Comparison of ENCODE assay signal across 9 cellular contexts in the genomic region with DNA sequence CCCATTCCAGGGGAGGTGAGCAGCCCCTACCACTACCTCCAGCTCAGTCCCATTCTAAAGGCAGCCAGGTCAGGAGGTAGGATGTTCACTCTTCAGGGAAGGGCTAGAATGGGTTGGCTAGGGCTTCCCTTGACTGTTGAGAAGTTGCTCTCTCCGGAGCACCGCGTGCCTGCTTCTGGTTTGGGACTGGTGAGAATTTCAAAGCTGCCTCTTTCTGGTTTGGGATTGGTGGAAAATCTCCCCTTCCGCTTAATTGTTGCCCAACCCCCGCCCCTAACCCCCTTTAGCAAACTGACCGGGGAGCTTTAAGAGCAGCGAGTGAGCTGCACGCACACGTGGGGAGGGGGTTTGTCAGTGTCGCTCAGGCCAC.
DNase-seq lines count a peak whose midpoint lies in the region; ATAC-seq and TF ChIP-seq lines count a peak whose summit lies in the region.
"Had no signal": no experiment of that assay in that cellular context is flagged by ENCODE, and none has a peak within 500 bp of the region (broad histone marks: within the 10 kb centered on the region; RNA-seq: fewer than 3 reads in every experiment).

No MANE protein-coding gene starts in this region.

- H3K9me3 ChIP-seq in HUES6 (ENCODE audit: control insufficient read depth, insufficient read depth, low read depth, low read length), result no peaks in the 10 kb centered on the region
- no peaks in the 10 kb centered on the region for H3K9me3 ChIP-seq in mucosa of rectum (ENCODE audit: control insufficient read depth in 2 of 2, low read length in 2 of 2)

- H3K4me1 ChIP-seq in HUES6 (ENCODE audit: control insufficient read depth, insufficient read depth, low read length) (peaks cover 53% of the 10 kb centered on the region), mucosa of rectum (ENCODE audit: control insufficient read depth in 2 of 2, insufficient read depth in 2 of 2, low read length in 2 of 2) (peaks cover 14 to 16% of the 10 kb centered on the region in 2 donors)

- ATAC-seq in GM21529 (IDR thresholded peaks at IDR 0.05; ENCODE audit: unreplicated experiment), result no peak
- ATAC-seq in HG03460 (IDR thresholded peaks at IDR 0.05; ENCODE audit: unreplicated experiment), result no peak

- H3K27me3 ChIP-seq in HUES6 (ENCODE audit: control insufficient read depth, insufficient read depth, low read length), result peaks cover 12% of the 10 kb centered on the region
- H3K27me3 ChIP-seq in mucosa of rectum (ENCODE audit: control insufficient read depth in 2 of 2, insufficient read depth in 2 of 2, low read length in 2 of 2), result peaks cover under 1 to 7% of the 10 kb centered on the region in 2 donors

- peak overlapping the region; percentile 1 for H3K9ac ChIP-seq in HUES6 (ENCODE audit: low read length)
- peak overlapping the region; percentile 65 to 68 for H3K9ac ChIP-seq in mucosa of rectum (ENCODE audit: low read depth in 1 of 2, low read length in 2 of 2)

- TF ChIP-seq CTCF in AG09309 (IDR thresholded peaks at IDR 0.05; ENCODE audit: control insufficient read depth, insufficient read depth, low read depth, low read length, missing control alignments), result no peak

- H3K4me3 ChIP-seq in AG09309 (ENCODE audit: control insufficient read depth, low read depth, low read length) (peak overlapping the region; percentile 51), HUES6 (ENCODE audit: low read depth, low read length) (peak overlapping the region; percentile 72), mucosa of rectum (ENCODE audit: low read length in 2 of 2) (peak overlapping the region; percentile 72 to 73)

- no peak for DNase-seq in AG09309 (ENCODE audit: low read depth)
- DNase-seq in caudate nucleus (lab: John Stamatoyannopoulos, UW), result no peak
- DNase-seq in activated CD4-positive, alpha-beta T cell treated with anti-CD3 and anti-CD28 coated beads, Interleukin-2, amount 50 U/mL, for 4 hours, result no peak
- no peak for DNase-seq in activated T-cell treated with anti-CD3 and anti-CD28 coated beads for 4 hours

- H3K27ac ChIP-seq in HUES6 (ENCODE audit: low read depth, low read length) (no peak overlapping the region), caudate nucleus (ENCODE audit: low read depth, low read length) (peak overlapping the region; percentile 83), mucosa of rectum (ENCODE audit: low read depth in 2 of 2, low read length in 2 of 2) (no peak overlapping the region)
- H3K27ac ChIP-seq: foreskin keratinocyte had no signal

- H3K36me3 ChIP-seq in HUES6 (ENCODE audit: control insufficient read depth, insufficient read depth, low read length) (no peaks in the 10 kb centered on the region), mucosa of rectum (ENCODE audit: control insufficient read depth in 2 of 2, insufficient read depth in 2 of 2, low read length in 2 of 2) (no peaks in the 10 kb centered on the region)
